In genomic region chr7:93228302-93228701, GRCh38 we compare ENCODE assay signal across 9 cellular contexts. TPM values are rescaled to one million over a fixed set of nuclear protein-coding genes. Genes with fewer than 3 reads are reported as not detected.
DNase-seq lines count a peak whose midpoint lies in the region; ATAC-seq and TF ChIP-seq lines count a peak whose summit lies in the region.
"Had no signal": no experiment of that assay in that cellular context is flagged by ENCODE, and none has a peak within 500 bp of the region (broad histone marks: within the 10 kb centered on the region; RNA-seq: fewer than 3 reads in every experiment).

No MANE protein-coding gene starts in this region.

- no peaks in the 10 kb centered on the region for H3K36me3 ChIP-seq in SJCRH30
- H3K36me3 ChIP-seq in neuronal stem cell (replicated peaks in 1 of 2; ENCODE audit: control insufficient read depth in 2 of 2, insufficient read depth in 2 of 2, low read length in 2 of 2), result no peaks in the 10 kb centered on the region
- H3K36me3 ChIP-seq: SJSA1 had no signal

- no peak overlapping the region for H4K8ac ChIP-seq in neuronal stem cell (ENCODE audit: low read depth, low read length)

- no peak overlapping the region for H3K14ac ChIP-seq in neuronal stem cell (ENCODE audit: low read length)

- H2AFZ ChIP-seq in neuronal stem cell (ENCODE audit: low read length), result no peak overlapping the region

- H3K79me1 ChIP-seq in neuronal stem cell (ENCODE audit: low read depth, low read length), result no peaks in the 10 kb centered on the region

- no peak overlapping the region for H4K91ac ChIP-seq in neuronal stem cell (ENCODE audit: low read depth, low read length, poor library complexity)

- peak; percentile 20 for ATAC-seq in GM19452 (IDR thresholded peaks at IDR 0.05; ENCODE audit: unreplicated experiment)

- H2BK12ac ChIP-seq in neuronal stem cell (ENCODE audit: low read length), result no peak overlapping the region

- H3K9me3 ChIP-seq in SJCRH30 (replicated peaks) (no peaks in the 10 kb centered on the region), neuronal stem cell (replicated peaks in 1 of 2; ENCODE audit: control insufficient read depth in 2 of 2, insufficient read depth in 1 of 2, low read depth in 1 of 2, low read length in 2 of 2) (no peaks in the 10 kb centered on the region)
- H3K9me3 ChIP-seq: SJSA1 had no signal

- peak; percentile 61 for TF ChIP-seq CTCF in epithelial cell of esophagus (IDR thresholded peaks at IDR 0.05; ENCODE audit: insufficient read depth, low read depth, low read length, missing control alignments)

- no peak overlapping the region for H3K18ac ChIP-seq in neuronal stem cell (ENCODE audit: low read length)

- H3K4me2 ChIP-seq in neuronal stem cell (ENCODE audit: insufficient read depth, low read length, poor library complexity, severe bottlenecking), result no peak overlapping the region

- no peak overlapping the region for H2BK120ac ChIP-seq in neuronal stem cell (ENCODE audit: low read depth, low read length)

- no CpG with 5 or more reads among the region's 2 CpGs for WGBS in neuronal stem cell (ENCODE audit: extremely low coverage in 2 of 2, insufficient read length in 2 of 2, insufficient replicate concordance in 1 of 2), 2 donors

- H3K23ac ChIP-seq in neuronal stem cell (ENCODE audit: low read depth, low read length, poor library complexity), result no peak overlapping the region

- no peak overlapping the region for H3K4ac ChIP-seq in neuronal stem cell (ENCODE audit: low read length)

- H3K9ac ChIP-seq in neuronal stem cell (ENCODE audit: low read depth, low read length, poor library complexity), result no peak overlapping the region

- H3K27me3 ChIP-seq in SJCRH30, result no peaks in the 10 kb centered on the region
- H3K27me3 ChIP-seq in neuronal stem cell (ENCODE audit: control insufficient read depth in 3 of 3, insufficient read depth in 3 of 3, low read depth in 1 of 3, low read length in 3 of 3), result peaks cover 0 to 4% (median 0%) of the 10 kb centered on the region in 3 experiments

- H3K4me3 ChIP-seq in SJCRH30 (no peak overlapping the region), epithelial cell of esophagus (ENCODE audit: low read length) (no peak overlapping the region), neuronal stem cell (ENCODE audit: low read length in 2 of 2) (no peak overlapping the region)
- H3K4me3 ChIP-seq: SJSA1 had no signal

- H3K27ac ChIP-seq in SJCRH30 (no peak overlapping the region), neuronal stem cell (replicated peaks; ENCODE audit: low read length) (no peak overlapping the region)
- H3K27ac ChIP-seq: SJSA1 had no signal

- no peak overlapping the region for H2BK5ac ChIP-seq in neuronal stem cell (ENCODE audit: low read length)

- H3K4me1 ChIP-seq in SJCRH30 (peaks cover 9% of the 10 kb centered on the region; the same call in 1 of the 2 replicates), neuronal stem cell (ENCODE audit: control insufficient read depth in 2 of 2, insufficient read depth in 1 of 2, low read depth in 1 of 2, low read length in 2 of 2) (peaks cover 0 to 5% of the 10 kb centered on the region in 2 donors)

- DNase-seq in COLO829 (ENCODE audit: low spot score), result peak; percentile 71
- peak; percentile 26 for DNase-seq in NCI-H128 (lab: John Stamatoyannopoulos, UW; ENCODE audit: unreplicated experiment)
- peak; percentile 19 to 84 for DNase-seq in SJCRH30
- DNase-seq in epithelial cell of esophagus (ENCODE audit: low read depth), result peak; percentile 76
- peak; percentile 31 for DNase-seq in neuronal stem cell (ENCODE audit: low spot score)
- no peak for DNase-seq in nucleus accumbens (lab: John Stamatoyannopoulos, UW)
- no peak for DNase-seq in islet precursor cell

- H2BK15ac ChIP-seq in neuronal stem cell (ENCODE audit: low read length), result no peak overlapping the region

- H2AK5ac ChIP-seq in neuronal stem cell (ENCODE audit: low read depth, low read length), result no peak overlapping the region

RNA-seq across cellular contexts. Expression of gene HEPACAM2, which starts 2.0 kb away (rescaled TPM):
- 3.0 and 4.2 TPM in 2 replicates for total RNA-seq in SJCRH30 (2014; rRNA removed; shearing (Covaris generic))
- polyA plus RNA-seq in neuronal stem cell (2013, experiment 1 of 2), result 0.03 TPM
- polyA plus RNA-seq in neuronal stem cell (2013, experiment 2 of 2), result 0.01 TPM
- total RNA-seq: SJSA1 had no signal

RNA-seq across cellular contexts. Expression of gene VPS50, which starts 3.9 kb away (rescaled TPM):
- total RNA-seq in SJCRH30 (2014; rRNA removed; shearing (Covaris generic)), result 22.2 and 26.4 TPM in 2 replicates
- polyA plus RNA-seq in neuronal stem cell (2013, experiment 1 of 2), result 6.7 TPM
- 6.7 TPM for polyA plus RNA-seq in neuronal stem cell (2013, experiment 2 of 2)

Comparison
In these comparisons a context has a peak if more than half of its experiments do, and no peak if none do; other contexts are left out.
1. DNase-seq: peak in COLO829 (single experiment), NCI-H128 (single experiment), SJCRH30 (2 of 2), epithelial cell of esophagus (single experiment) and neuronal stem cell (single experiment); none in nucleus accumbens (0 of 56) and islet precursor cell (single experiment).